In the genomic region with DNA sequence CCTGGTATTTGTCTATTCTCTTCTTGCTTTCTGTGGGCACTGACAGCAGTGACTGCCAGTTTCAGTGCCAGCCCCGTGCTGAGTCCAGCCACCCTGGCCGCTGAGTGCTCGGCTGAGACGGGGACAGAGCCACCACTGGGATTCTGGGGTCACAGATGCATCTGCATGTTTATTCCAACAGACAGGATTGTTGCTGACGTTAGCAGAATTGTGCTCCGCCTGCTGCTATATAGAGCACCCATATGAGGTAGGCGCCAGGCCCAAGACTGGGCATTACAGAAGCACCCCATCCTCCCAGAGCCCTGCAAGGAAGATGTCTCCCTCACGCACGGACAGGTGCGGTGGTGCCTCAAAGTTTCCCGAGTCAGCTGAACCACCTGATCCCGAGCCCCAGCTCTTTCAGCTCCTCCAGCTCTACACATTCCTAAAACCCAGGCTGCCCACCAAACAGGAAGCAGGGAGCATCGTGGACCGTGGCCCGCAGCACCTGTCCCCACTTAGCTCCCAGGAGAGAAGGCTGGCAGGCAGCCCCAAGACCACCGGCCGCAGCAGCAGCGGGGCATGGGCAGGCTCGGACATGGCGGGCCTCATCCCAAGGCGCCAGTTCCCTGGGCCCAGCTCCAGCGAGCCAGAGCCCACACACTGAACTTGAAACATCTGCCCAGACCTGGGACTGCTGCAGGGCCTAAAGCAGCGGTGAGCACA, we compare ENCODE assay signal across 1 cellular context.
TF ChIP-seq lines count a peak whose summit lies in the region.

No MANE protein-coding gene starts in this region.

TF ChIP-seq in H1, 55 proteins besides CTCF, POLR2A, EP300 and RAD21 (continued from another document):
- no peak for TF ChIP-seq USF2 (IDR thresholded peaks at IDR 0.05; ENCODE audit: low read length)
- TF ChIP-seq KDM4A (IDR thresholded peaks at IDR 0.05; ENCODE audit: low read depth, low read length, severe bottlenecking), result no peak
- no peak for TF ChIP-seq SIN3A (conservative IDR thresholded peaks at IDR 0.05 in 1 of 2, IDR thresholded peaks at IDR 0.05 in 1 of 2; ENCODE audit: low read depth in 1 of 2, low read length in 2 of 2)
- TF ChIP-seq TBP (IDR thresholded peaks at IDR 0.05; ENCODE audit: low read depth, low read length), result no peak
- TF ChIP-seq CBX8 (IDR thresholded peaks at IDR 0.05; ENCODE audit: borderline replicate concordance, low read depth, low read length), result no peak
- no peak for TF ChIP-seq SUZ12 (IDR thresholded peaks at IDR 0.05; ENCODE audit: low read length)
- TF ChIP-seq, protein P1, sequence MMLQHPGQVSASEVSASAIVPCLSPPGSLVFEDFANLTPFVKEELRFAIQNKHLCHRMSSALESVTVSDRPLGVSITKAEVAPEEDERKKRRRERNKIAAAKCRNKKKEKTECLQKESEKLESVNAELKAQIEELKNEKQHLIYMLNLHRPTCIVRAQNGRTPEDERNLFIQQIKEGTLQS (IDR thresholded peaks at IDR 0.05; ENCODE audit: insufficient read depth, low read depth, low read length), result no peak
- TF ChIP-seq RBBP5 (IDR thresholded peaks at IDR 0.05; ENCODE audit: borderline replicate concordance, low read depth, low read length), result no peak
- no peak for TF ChIP-seq CBX5 (IDR thresholded peaks at IDR 0.05; ENCODE audit: low read depth, low read length)
- TF ChIP-seq TAF7 (optimal IDR thresholded peaks at IDR 0.05; ENCODE audit: borderline replicate concordance, low read depth, low read length), result no peak
TF ChIP-seq in H1: peak in this region for 0.
